17 cellular contexts compared by ENCODE assay signal in genomic region chr2:216752855-216753505, GRCh38. TPM values are rescaled to one million over a fixed set of nuclear protein-coding genes. Genes with fewer than 3 reads are reported as not detected.
"Had no signal": no experiment of that assay in that cellular context is flagged by ENCODE, and none has a peak within 500 bp of the region (broad histone marks: within the 10 kb centered on the region; RNA-seq: fewer than 3 reads in every experiment).

No MANE protein-coding gene starts in this region.

- ATAC-seq: foreskin keratinocyte; mucosa of descending colon; naive thymus-derived CD4-positive, alpha-beta T cell; pancreas had no signal

- H3K4me3 ChIP-seq: mucosa of descending colon, pancreas, transverse colon had no signal

- DNase-seq: activated CD4-positive, alpha-beta T cell treated with anti-CD3 and anti-CD28 coated beads, Interleukin-2, amount 10 ng/mL, durations not matched to agents 24 days and 14 days; activated CD4-positive, CD25-positive, alpha-beta regulatory T cell; activated CD8-positive, alpha-beta memory T cell treated with anti-CD3 and anti-CD28 coated beads, Interleukin-2, amount 50 U/mL, for 48 hours; activated naive CD8-positive, alpha-beta T cell treated with anti-CD3 and anti-CD28 coated beads for 36 hours; brain microvascular endothelial cell; foreskin keratinocyte; mucosa of descending colon; naive thymus-derived CD4-positive, alpha-beta T cell; pancreas; retina; small intestine; stimulated activated CD4-positive, alpha-beta T cell treated with anti-CD3 and anti-CD28 coated beads, Interleukin-4, amount 100 ng/mL, for 24 hours; stimulated activated CD8-positive, alpha-beta memory T cell treated with anti-CD3 and anti-CD28 coated beads, Interleukin-4, amount 100 ng/mL, for 48 hours; stimulated activated naive CD4-positive, alpha-beta T cell treated with Interleukin-2 at 50 U/mL for 16 hours; substantia nigra; transverse colon had no signal

RNA-seq across cellular contexts. Expression of gene IGFBP5, which starts 57.6 kb away (rescaled TPM):
- total RNA-seq: activated CD4-positive, alpha-beta T cell treated with anti-CD3 and anti-CD28 coated beads, Interleukin-2, amount 10 ng/mL, durations not matched to agents 24 days and 14 days; activated naive CD8-positive, alpha-beta T cell treated with anti-CD3 and anti-CD28 coated beads for 36 hours; activated T-helper 1 cell treated with anti-CD3 and anti-CD28 coated beads, Interleukin-12 subunit alpha, Interleukin-12 subunit beta, Interleukin-2, Interleukin-4 antibody, amounts not matched to agents 30 ng/mL and 10 ng/mL and 1 ng/mL, durations not matched to agents 14 hours and 24 hours and 36 hours; naive thymus-derived CD4-positive, alpha-beta T cell had no signal
